22 cellular contexts compared by ENCODE assay signal in the genomic region with DNA sequence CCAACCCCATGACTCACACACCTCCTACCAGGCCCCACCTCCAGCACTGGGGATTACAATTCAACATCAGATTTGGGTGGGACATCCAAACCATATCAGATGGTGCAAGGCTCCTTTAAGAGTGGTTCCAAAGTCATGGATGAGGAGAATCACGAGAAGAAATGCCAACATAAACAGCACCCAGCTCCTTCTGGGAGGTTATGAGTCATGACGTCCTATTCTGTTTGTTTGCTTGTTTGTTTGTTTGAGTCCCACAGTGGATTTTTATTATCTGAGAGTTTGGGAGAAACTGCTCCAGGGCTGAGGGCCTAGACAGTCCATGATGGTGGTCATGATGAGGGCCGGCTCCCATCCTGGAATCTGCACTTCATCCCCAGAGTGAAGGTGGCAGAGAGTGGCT.
"Had no signal": no experiment of that assay in that cellular context is flagged by ENCODE, and none has a peak within 500 bp of the region (broad histone marks: within the 10 kb centered on the region; RNA-seq: fewer than 3 reads in every experiment).

No MANE protein-coding gene starts in this region.

- H3K4me3 Mint-ChIP-seq: effector memory CD8-positive, alpha-beta T cell; natural killer cell; neural crest cell; stimulated activated effector memory CD8-positive, alpha-beta T cell treated with anti-CD3 and anti-CD28 coated beads, Interleukin-12 subunit alpha, Interleukin-12 subunit beta, amount 100 ng/mL, for 72 hours had no signal

- DNase-seq: cortex of kidney; effector memory CD8-positive, alpha-beta T cell; erythroblast; esophagus squamous epithelium; left ventricle myocardium superior; lower lobe of right lung; natural killer cell; pancreas; stimulated activated CD4-positive, alpha-beta T cell treated with anti-CD3 and anti-CD28 coated beads, Interleukin-2, amount 100 ng/mL, for 24 hours; stimulated activated CD4-positive, alpha-beta T cell treated with anti-CD3 and anti-CD28 coated beads, Interleukin-4, amount 100 ng/mL, for 24 hours; stimulated activated naive CD4-positive, alpha-beta T cell treated with Interleukin-2 at 50 U/mL for 16 hours; stomach; thyroid gland; trophoblast cell had no signal

- H3K4me1 ChIP-seq: lower lobe of right lung, vagina had no signal

- H3K27ac ChIP-seq: esophagus squamous epithelium, lower lobe of right lung, neutrophil, pancreas, stomach, thyroid gland, vagina had no signal

- H3K4me1 Mint-ChIP-seq: natural killer cell; neural crest cell; stimulated activated effector memory CD8-positive, alpha-beta T cell treated with anti-CD3 and anti-CD28 coated beads, Interleukin-12 subunit alpha, Interleukin-12 subunit beta, amount 100 ng/mL, for 72 hours had no signal

- H3K9me3 Mint-ChIP-seq: effector memory CD8-positive, alpha-beta T cell; natural killer cell; stimulated activated effector memory CD8-positive, alpha-beta T cell treated with anti-CD3 and anti-CD28 coated beads, Interleukin-12 subunit alpha, Interleukin-12 subunit beta, amount 100 ng/mL, for 72 hours had no signal

- H3K9me3 ChIP-seq: esophagus squamous epithelium, lower lobe of right lung, neutrophil, pancreas, stomach, thyroid gland, vagina had no signal

- FAIRE-seq: endometrium, frontal cortex, keratinocyte, pancreas had no signal

- H3K4me3 ChIP-seq: esophagus squamous epithelium, lower lobe of right lung, pancreas, stomach, thyroid gland, vagina had no signal

- H3K27ac Mint-ChIP-seq: effector memory CD8-positive, alpha-beta T cell; natural killer cell; stimulated activated effector memory CD8-positive, alpha-beta T cell treated with anti-CD3 and anti-CD28 coated beads, Interleukin-12 subunit alpha, Interleukin-12 subunit beta, amount 100 ng/mL, for 72 hours had no signal

- ATAC-seq: effector memory CD8-positive, alpha-beta T cell; left ventricle myocardium superior; lower lobe of right lung; natural killer cell; pancreas; sciatic nerve; stimulated activated effector memory CD8-positive, alpha-beta T cell treated with anti-CD3 and anti-CD28 coated beads, Interleukin-12 subunit alpha, Interleukin-12 subunit beta, amount 100 ng/mL, for 72 hours had no signal

- H3K36me3 Mint-ChIP-seq: natural killer cell; stimulated activated effector memory CD8-positive, alpha-beta T cell treated with anti-CD3 and anti-CD28 coated beads, Interleukin-12 subunit alpha, Interleukin-12 subunit beta, amount 100 ng/mL, for 72 hours had no signal
